15 cellular contexts compared by ENCODE assay signal in the genomic region with DNA sequence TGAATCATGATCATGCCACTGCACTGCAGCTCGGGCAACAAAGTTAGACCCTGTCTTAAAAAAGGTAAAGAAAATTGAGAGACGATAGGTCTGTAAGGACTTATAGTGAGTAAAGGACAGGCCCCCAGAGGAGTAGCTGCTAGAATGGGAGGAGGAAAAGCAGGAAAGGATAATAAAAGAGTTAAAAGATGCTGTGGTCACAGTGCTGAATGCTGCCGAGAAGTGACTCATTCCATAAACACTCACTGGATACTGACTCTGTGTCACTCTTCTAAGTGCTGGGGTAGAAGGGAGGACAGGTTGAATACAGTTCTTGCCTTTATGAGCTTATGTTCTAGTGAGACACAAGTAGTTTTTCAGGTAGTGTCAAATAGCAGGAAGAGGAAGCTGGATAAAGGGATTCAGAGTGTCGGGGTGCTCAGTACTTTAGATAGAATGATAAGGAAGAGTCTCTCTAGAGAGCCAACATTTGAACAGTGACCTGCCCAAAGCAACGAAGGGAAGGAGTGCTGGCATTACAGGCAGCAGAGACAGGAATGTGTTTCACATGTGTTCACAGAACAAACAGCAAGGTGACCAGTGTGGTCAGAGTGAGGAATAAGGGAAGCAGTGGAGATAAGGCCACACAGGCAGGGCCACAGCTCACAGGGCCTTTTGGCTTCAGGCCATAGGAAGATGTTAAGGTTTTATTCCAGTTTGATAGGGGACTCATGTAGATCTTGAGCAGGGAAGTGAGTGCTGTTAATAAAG.
A peak's percentile ranks its signal among the peaks of the same experiment; 100 is the strongest.
DNase-seq lines count a peak whose midpoint lies in the region; ATAC-seq, FAIRE-seq and TF ChIP-seq lines count a peak whose summit lies in the region.
"Had no signal": no experiment of that assay in that cellular context is flagged by ENCODE, and none has a peak within 500 bp of the region (broad histone marks: within the 10 kb centered on the region; RNA-seq: fewer than 3 reads in every experiment).

No MANE protein-coding gene starts in this region.

- no peaks in the 10 kb centered on the region for H3K27me3 Mint-ChIP-seq in astrocyte (ENCODE audit: low read depth, unreplicated experiment)
- H3K27me3 Mint-ChIP-seq: dendritic cell treated with granulocyte-macrophage colony-stimulating factor and Interleukin-4, amounts not matched to agents 40 ng/mL and 50 ng/mL, for 4 days; stimulated activated naive CD8-positive, alpha-beta T cell treated with anti-CD3 and anti-CD28 coated beads, Interleukin-15, Interleukin-2, amounts not matched to agents 100 ng/mL and 50 ng/mL, for 24 hours had no signal

- no peak for TF ChIP-seq RAD21 in A549 (conservative IDR thresholded peaks at IDR 0.05 in 1 of 2, IDR thresholded peaks at IDR 0.05 in 1 of 2)

- 3% methylated on average over 5 of the region's 5 CpGs for WGBS in A549 (ENCODE audit: missing lambda C conversion rate)
- 31 to 37% methylated on average over 5 of the region's 5 CpGs for WGBS in esophagus squamous epithelium, 2 donors
- WGBS in right lobe of liver (ENCODE audit: insufficient coverage, low coverage, low lambda C conversion rate, missing lambda C conversion rate): 32% methylated on average over 5 of the region's 5 CpGs

- H3K4me1 Mint-ChIP-seq in astrocyte (ENCODE audit: low read depth, unreplicated experiment): peaks cover 50% of the 10 kb centered on the region
- H3K4me1 Mint-ChIP-seq: naive B cell had no signal

- ATAC-seq in A549 (peak; percentile 35 to 57; a peak in 4 of 6 replicates), right lobe of liver (no peak)

- H3K27me3 ChIP-seq in HUES48 (ENCODE audit: control insufficient read depth, insufficient read depth, low read length): no peaks in the 10 kb centered on the region
- no peaks in the 10 kb centered on the region for H3K27me3 ChIP-seq in astrocyte (ENCODE audit: insufficient read depth, low read length)
- no peaks in the 10 kb centered on the region for H3K27me3 ChIP-seq in esophagus squamous epithelium
- H3K27me3 ChIP-seq in right lobe of liver: no peaks in the 10 kb centered on the region

- DNase-seq in A549 (ENCODE audit: low read depth in 1 of 2, low spot score in 1 of 2) (no peak), astrocyte (ENCODE audit: low read depth) (peak; percentile 88), left kidney (ENCODE audit: low read depth, low spot score) (peak; percentile 9), esophagus squamous epithelium (lab: John Stamatoyannopoulos, UW) (no peak), right lobe of liver (no peak), GDM1 (lab: John Stamatoyannopoulos, UW) (no peak)
- DNase-seq in stimulated activated CD4-positive, alpha-beta T cell treated with anti-CD3 and anti-CD28 coated beads, Interleukin-4, amount 100 ng/mL, for 4 hours: no peak
- DNase-seq: activated CD4-positive, CD25-positive, alpha-beta regulatory T cell; activated effector memory CD4-positive, alpha-beta T cell treated with anti-CD3 and anti-CD28 coated beads, Interleukin-2, amount 50 U/mL, for 16 hours; hypothalamus; naive B cell; stimulated activated CD4-positive, alpha-beta T cell treated with anti-CD3 and anti-CD28 coated beads, Interleukin-15, amount 100 ng/mL, for 24 hours had no signal

- POLR2A ChIA-PET in A549 (lab: Yijun Ruan, JAX): no interaction called here

- peak overlapping the region; percentile 42 for H3K4me3 Mint-ChIP-seq in astrocyte (ENCODE audit: unreplicated experiment)
- H3K4me3 Mint-ChIP-seq: dendritic cell treated with granulocyte-macrophage colony-stimulating factor and Interleukin-4, amounts not matched to agents 40 ng/mL and 50 ng/mL, for 4 days; stimulated activated naive CD8-positive, alpha-beta T cell treated with anti-CD3 and anti-CD28 coated beads, Interleukin-15, Interleukin-2, amounts not matched to agents 100 ng/mL and 50 ng/mL, for 24 hours had no signal

- CTCF ChIA-PET in A549 (lab: Yijun Ruan, JAX): interaction anchor here (0.9 to 7.4 kb wide), 4 partner anchors 16 to 352 kb away, joined by 3 to 48 read pairs (median 4); no protein-coding TSS in a partner anchor

- H4K20me1 ChIP-seq in astrocyte (ENCODE audit: insufficient read depth, low read length): no peaks in the 10 kb centered on the region

- H3K27ac ChIP-seq in A549 (no peak overlapping the region), HUES48 (ENCODE audit: low read depth, low read length) (peak overlapping the region; percentile 71), astrocyte (ENCODE audit: low read depth, low read length) (peak overlapping the region; percentile 63), esophagus squamous epithelium (no peak overlapping the region), right lobe of liver (no peak overlapping the region)

- TF ChIP-seq EP300 in A549 (IDR thresholded peaks at IDR 0.05): no peak

- H3K9me3 ChIP-seq in A549: no peaks in the 10 kb centered on the region
- H3K9me3 ChIP-seq in HUES48 (ENCODE audit: control insufficient read depth, insufficient read depth, low read length): no peaks in the 10 kb centered on the region
- H3K9me3 ChIP-seq in astrocyte (ENCODE audit: insufficient read depth, low read depth, low read length): no peaks in the 10 kb centered on the region
- H3K9me3 ChIP-seq in esophagus squamous epithelium: peaks cover 0 to 6% (median 0%) of the 10 kb centered on the region in 3 donors
- no peaks in the 10 kb centered on the region for H3K9me3 ChIP-seq in right lobe of liver

- H3K79me2 ChIP-seq in astrocyte (ENCODE audit: insufficient read depth, low read length): no peaks in the 10 kb centered on the region

- H3K36me3 Mint-ChIP-seq in astrocyte (ENCODE audit: low read depth, unreplicated experiment): no peaks in the 10 kb centered on the region
- H3K36me3 Mint-ChIP-seq: naive B cell had no signal

- intact Hi-C loops in esophagus squamous epithelium (cut with DNase I): no loop called here
- intact Hi-C loops in right lobe of liver (cut with DNase I): loop anchor here (10.0 kb wide), 1 partner anchor 352 kb away; no protein-coding TSS in a partner anchor

- TF ChIP-seq CTCF in A549 (IDR thresholded peaks at IDR 0.05): no peak
- TF ChIP-seq CTCF in astrocyte (IDR thresholded peaks at IDR 0.05; ENCODE audit: insufficient read depth, low read depth, low read length): no peak
- no peak for TF ChIP-seq CTCF in esophagus squamous epithelium (IDR thresholded peaks at IDR 0.05)
- TF ChIP-seq CTCF in right lobe of liver (IDR thresholded peaks at IDR 0.05): no peak

- H3K36me3 ChIP-seq in HUES48 (ENCODE audit: control insufficient read depth, insufficient read depth, low read length): no peaks in the 10 kb centered on the region
- H3K36me3 ChIP-seq in astrocyte (ENCODE audit: insufficient read depth, low read length): no peaks in the 10 kb centered on the region
- H3K36me3 ChIP-seq in esophagus squamous epithelium: no peaks in the 10 kb centered on the region
- H3K36me3 ChIP-seq in right lobe of liver: no peaks in the 10 kb centered on the region

- no peaks in the 10 kb centered on the region for H3K9me3 Mint-ChIP-seq in astrocyte (ENCODE audit: unreplicated experiment)
- H3K9me3 Mint-ChIP-seq: dendritic cell treated with granulocyte-macrophage colony-stimulating factor and Interleukin-4, amounts not matched to agents 40 ng/mL and 50 ng/mL, for 4 days; stimulated activated naive CD8-positive, alpha-beta T cell treated with anti-CD3 and anti-CD28 coated beads, Interleukin-15, Interleukin-2, amounts not matched to agents 100 ng/mL and 50 ng/mL, for 24 hours had no signal

- no peak overlapping the region for H3K4me3 ChIP-seq in A549
- no peak overlapping the region for H3K4me3 ChIP-seq in HUES48 (ENCODE audit: low read depth, low read length)
- H3K4me3 ChIP-seq in astrocyte (ENCODE audit: insufficient read depth, low read depth, low read length): no peak overlapping the region
- H3K4me3 ChIP-seq in esophagus squamous epithelium: no peak overlapping the region
- no peak overlapping the region for H3K4me3 ChIP-seq in right lobe of liver

- H3K4me2 ChIP-seq in A549 (no peak overlapping the region), astrocyte (ENCODE audit: low read length) (peak overlapping the region; percentile 57)

- peak overlapping the region; percentile 100 for H3K27ac Mint-ChIP-seq in astrocyte (ENCODE audit: unreplicated experiment)
- H3K27ac Mint-ChIP-seq: dendritic cell treated with granulocyte-macrophage colony-stimulating factor and Interleukin-4, amounts not matched to agents 40 ng/mL and 50 ng/mL, for 4 days; naive B cell; stimulated activated naive CD8-positive, alpha-beta T cell treated with anti-CD3 and anti-CD28 coated beads, Interleukin-15, Interleukin-2, amounts not matched to agents 100 ng/mL and 50 ng/mL, for 24 hours had no signal

- FAIRE-seq in A549 (lab: Jason Lieb, UNC): peak; percentile 91
- FAIRE-seq in astrocyte (lab: Jason Lieb, UNC): peak; percentile 95

- H3K9ac ChIP-seq in HUES48 (ENCODE audit: low read depth, low read length) (no peak overlapping the region), astrocyte (ENCODE audit: low read length) (peak overlapping the region; percentile 63)

- no peak for TF ChIP-seq POLR2A in A549 (IDR thresholded peaks at IDR 0.05; ENCODE audit: low read length)
- TF ChIP-seq POLR2A in esophagus squamous epithelium (IDR thresholded peaks at IDR 0.05): no peak
- TF ChIP-seq POLR2A in right lobe of liver (IDR thresholded peaks at IDR 0.05): no peak

- H2AFZ ChIP-seq in astrocyte (ENCODE audit: low read depth, low read length): no peak overlapping the region

- H3K4me1 ChIP-seq in A549 (no peaks in the 10 kb centered on the region), HUES48 (ENCODE audit: control insufficient read depth, insufficient read depth, low read length) (peaks cover 22% of the 10 kb centered on the region), astrocyte (ENCODE audit: insufficient read depth, low read length) (peaks cover 24% of the 10 kb centered on the region), esophagus squamous epithelium (no peaks in the 10 kb centered on the region), right lobe of liver (no peaks in the 10 kb centered on the region)

TF ChIP-seq in A549, 52 proteins besides CTCF, POLR2A, EP300 and RAD21 (continues in another document):
- TF ChIP-seq SREBF2 (IDR thresholded peaks at IDR 0.05) (no peak), BCL3 (IDR thresholded peaks at IDR 0.05) (no peak), HDAC2 (IDR thresholded peaks at IDR 0.05) (no peak), CEBPB (IDR thresholded peaks at IDR 0.05) (no peak), FOXS1 (CRISPR knock-in tag; IDR thresholded peaks at IDR 0.05) (no peak)

Comparison
In these comparisons a context has a peak if more than half of its experiments do, and no peak if none do; other contexts are left out.
1. ATAC-seq: peak in A549 (2 of 2); none in right lobe of liver (0 of 4).
2. DNase-seq: peak in astrocyte (single experiment) and left kidney (single experiment); none in A549 (0 of 2), esophagus squamous epithelium (single experiment), stimulated activated CD4-positive, alpha-beta T cell treated with anti-CD3 and anti-CD28 coated beads, Interleukin-4, amount 100 ng/mL, for 4 hours (0 of 2), right lobe of liver (0 of 3) and GDM1 (single experiment).
3. H3K27ac ChIP-seq: peak in HUES48 (single experiment) and astrocyte (single experiment); none in A549 (0 of 2), esophagus squamous epithelium (0 of 4) and right lobe of liver (0 of 3).